In genomic region chr14:91870001-91870400, GRCh38 we compare ENCODE assay signal across 8 cellular contexts. TPM values are rescaled to one million over a fixed set of nuclear protein-coding genes. Genes with fewer than 3 reads are reported as not detected.
A peak's percentile ranks its signal among the peaks of the same experiment; 100 is the strongest.
DNase-seq lines count a peak whose midpoint lies in the region; ATAC-seq and TF ChIP-seq lines count a peak whose summit lies in the region.

No MANE protein-coding gene starts in this region.

- H3K36me3 ChIP-seq in GM23338 (ENCODE audit: insufficient read depth) (no peaks in the 10 kb centered on the region), BE2C (no peaks in the 10 kb centered on the region), GM23248 (ENCODE audit: low read depth) (peaks cover 10% of the 10 kb centered on the region; the same call in 1 of the 2 replicates)

- ATAC-seq in GM23338 = no peak

- peaks cover 8% of the 10 kb centered on the region; the same call in 2 of the 3 replicates for H3K9me3 Mint-ChIP-seq in GM23338
- no peaks in the 10 kb centered on the region for H3K9me3 Mint-ChIP-seq in activated CD4-positive, alpha-beta T cell treated with anti-CD3 and anti-CD28 coated beads, Interleukin-2, amount 10 ng/mL, durations not matched to agents 7 days and 5 days

- peaks cover 19% of the 10 kb centered on the region for H3K4me1 Mint-ChIP-seq in GM23338
- H3K4me1 Mint-ChIP-seq in activated CD4-positive, alpha-beta T cell treated with anti-CD3 and anti-CD28 coated beads, Interleukin-2, amount 10 ng/mL, durations not matched to agents 7 days and 5 days = peaks cover 77% of the 10 kb centered on the region

- H3K36me3 Mint-ChIP-seq in GM23338 (ENCODE audit: low read depth) = no peaks in the 10 kb centered on the region
- H3K36me3 Mint-ChIP-seq in activated CD4-positive, alpha-beta T cell treated with anti-CD3 and anti-CD28 coated beads, Interleukin-2, amount 10 ng/mL, durations not matched to agents 7 days and 5 days (ENCODE audit: low read depth) = peaks cover 23% of the 10 kb centered on the region

- H4K20me1 ChIP-seq in GM23338 (replicated peaks; ENCODE audit: insufficient read depth) = no peaks in the 10 kb centered on the region
- no peaks in the 10 kb centered on the region for H4K20me1 ChIP-seq in GM23248 (ENCODE audit: insufficient read depth)

- H3K4me3 Mint-ChIP-seq in GM23338 = no peak overlapping the region
- H3K4me3 Mint-ChIP-seq in activated CD4-positive, alpha-beta T cell treated with anti-CD3 and anti-CD28 coated beads, Interleukin-2, amount 10 ng/mL, durations not matched to agents 7 days and 5 days = peak overlapping the region; percentile 63

- no peaks in the 10 kb centered on the region for H3K9me3 ChIP-seq in BE2C
- H3K9me3 ChIP-seq in GM23248 (ENCODE audit: low read depth) = no peaks in the 10 kb centered on the region

- 85 to 86% methylated on average over 16 of the region's 16 CpGs for WGBS in GM23248 (ENCODE audit: low coverage in 1 of 2, low lambda C conversion rate in 2 of 2, missing lambda C conversion rate in 2 of 2), 2 experiments

- no peak overlapping the region for H2AFZ ChIP-seq in GM23338
- H2AFZ ChIP-seq in GM23248 = no peak overlapping the region

- in situ Hi-C loops in GM23248 (cut with MboI) = no loop called here

- H3K27ac ChIP-seq in GM23338 (ENCODE audit: low read depth) (0 out of 2 replicates have a peak overlapping the region, but pooled peaks have one; percentile 20), GM23248 (no peak overlapping the region)

- no peak for DNase-seq in GM23338 (ENCODE audit: low spot score)
- DNase-seq in activated CD4-positive, alpha-beta T cell treated with anti-CD3 and anti-CD28 coated beads, Interleukin-2, amount 10 ng/mL, durations not matched to agents 7 days and 5 days = peak; percentile 76
- DNase-seq in effector CD4-positive, alpha-beta T cell = peak; percentile 75
- peak; percentile 52 for DNase-seq in stimulated activated CD4-positive, alpha-beta T cell treated with anti-CD3 and anti-CD28 coated beads, Interleukin-4, amount 100 ng/mL, for 1 hour
- no peak for DNase-seq in NCI-H446 (lab: John Stamatoyannopoulos, UW)
- no peak for DNase-seq in BE2C
- no peak for DNase-seq in GM23248
- no peak for DNase-seq in putamen (ENCODE audit: low spot score)

- no peaks in the 10 kb centered on the region for H3K9me2 ChIP-seq in GM23338 (ENCODE audit: insufficient read depth)
- no peaks in the 10 kb centered on the region for H3K9me2 ChIP-seq in GM23248 (ENCODE audit: insufficient read depth)

- no peak overlapping the region for H3K27ac Mint-ChIP-seq in GM23338
- peak overlapping the region; percentile 97 for H3K27ac Mint-ChIP-seq in activated CD4-positive, alpha-beta T cell treated with anti-CD3 and anti-CD28 coated beads, Interleukin-2, amount 10 ng/mL, durations not matched to agents 7 days and 5 days

- H3K4me2 ChIP-seq in GM23338 (0 out of 2 replicates have a peak overlapping the region, but pooled peaks have one; percentile 20), GM23248 (ENCODE audit: unreplicated experiment) (no peak overlapping the region)

- H3K79me2 ChIP-seq in GM23338 (replicated peaks; ENCODE audit: insufficient read depth) (no peaks in the 10 kb centered on the region), GM23248 (ENCODE audit: insufficient read depth) (no peaks in the 10 kb centered on the region)

- H3K4me1 ChIP-seq in GM23338 (ENCODE audit: insufficient read depth) (peaks cover 10% of the 10 kb centered on the region), BE2C (no peaks in the 10 kb centered on the region), GM23248 (ENCODE audit: insufficient read depth) (peaks cover 2% of the 10 kb centered on the region; the same call in 1 of the 2 replicates)

- no peak overlapping the region for H3K4me3 ChIP-seq in GM23338
- H3K4me3 ChIP-seq in BE2C (ENCODE audit: low read depth, low read length) = no peak overlapping the region
- no peak overlapping the region for H3K4me3 ChIP-seq in GM23248

- POLR2A ChIA-PET in activated CD4-positive, alpha-beta T cell treated with anti-CD3 and anti-CD28 coated beads, Interleukin-2, amount 10 ng/mL, durations not matched to agents 7 days and 5 days (lab: Charles Lee) = no interaction called here

- CTCF ChIA-PET in activated CD4-positive, alpha-beta T cell treated with anti-CD3 and anti-CD28 coated beads, Interleukin-2, amount 10 ng/mL, durations not matched to agents 7 days and 5 days (lab: Charles Lee) = interaction anchor here (0.6 to 1.8 kb wide), 2 partner anchors 10 to 12 kb away, joined by 3 to 4 read pairs; no protein-coding TSS in a partner anchor

- no peak overlapping the region for H3K9ac ChIP-seq in GM23248

- TF ChIP-seq CTCF in GM23338 (conservative IDR thresholded peaks at IDR 0.05; ENCODE audit: low read depth in 2 of 2) (no peak), BE2C (IDR thresholded peaks at IDR 0.05; ENCODE audit: low read depth, low read length) (no peak)

- no peaks in the 10 kb centered on the region for H3F3A ChIP-seq in GM23338 (replicated peaks; ENCODE audit: low read depth)
- H3F3A ChIP-seq in GM23248 (ENCODE audit: insufficient read depth) = no peaks in the 10 kb centered on the region

- H3K27me3 Mint-ChIP-seq in GM23338 (ENCODE audit: insufficient read depth, low read depth, poor library complexity) = peaks cover 2% of the 10 kb centered on the region
- no peaks in the 10 kb centered on the region for H3K27me3 Mint-ChIP-seq in activated CD4-positive, alpha-beta T cell treated with anti-CD3 and anti-CD28 coated beads, Interleukin-2, amount 10 ng/mL, durations not matched to agents 7 days and 5 days

- H3K27me3 ChIP-seq in GM23338 (ENCODE audit: insufficient read depth) (no peaks in the 10 kb centered on the region), BE2C (peaks cover 24% of the 10 kb centered on the region), GM23248 (replicated peaks; ENCODE audit: insufficient read depth) (no peaks in the 10 kb centered on the region)

TF ChIP-seq in GM23338, 12 proteins besides CTCF, POLR2A, EP300 and RAD21:
- TF ChIP-seq POLR2AphosphoS5 (IDR thresholded peaks at IDR 0.05; ENCODE audit: low read depth) = no peak
- TF ChIP-seq ETS1 (IDR thresholded peaks at IDR 0.05) = no peak
- TF ChIP-seq ZNF331 (CRISPR knock-in tag; IDR thresholded peaks at IDR 0.05; ENCODE audit: low read depth) = no peak
- TF ChIP-seq NANOG (IDR thresholded peaks at IDR 0.05; ENCODE audit: borderline replicate concordance) = no peak
- no peak for TF ChIP-seq STAT1 (IDR thresholded peaks at IDR 0.05; ENCODE audit: unreplicated experiment)
- no peak for TF ChIP-seq REST (IDR thresholded peaks at IDR 0.05; ENCODE audit: unreplicated experiment)

RNA-seq across cellular contexts. Expression of gene TC2N, which starts 2.7 kb away (rescaled TPM):
- 35.0 and 42.1 TPM in 2 replicates for total RNA-seq in GM23338 (2014; rRNA removed; shearing (Covaris generic))
- polyA plus RNA-seq in GM23338 (2016; fragmentation: Nextera tagmentation; extraction: Ambion mirVana) (10.0 and 10.9 TPM in 2 replicates), GM23248 (2016; fragmentation: Nextera tagmentation; extraction: Ambion mirVana) (0.34 and 0.77 TPM in 2 replicates)
- total RNA-seq in activated CD4-positive, alpha-beta T cell treated with anti-CD3 and anti-CD28 coated beads, Interleukin-2, amount 10 ng/mL, durations not matched to agents 7 days and 5 days = 100 to 1,000 TPM; 196 to 216 TPM
- not detected for polyA plus RNA-seq in BE2C (2012; ENCODE audit: insufficient read depth, insufficient read length, low read depth)
- total RNA-seq in GM23248 (2014; rRNA removed; shearing (Covaris generic)) = under 0.01 and 0.65 TPM in 2 replicates

Comparison
In these comparisons a context has a peak if more than half of its experiments do, and no peak if none do; other contexts are left out.
1. DNase-seq: peak in activated CD4-positive, alpha-beta T cell treated with anti-CD3 and anti-CD28 coated beads, Interleukin-2, amount 10 ng/mL, durations not matched to agents 7 days and 5 days (single experiment), effector CD4-positive, alpha-beta T cell (single experiment) and stimulated activated CD4-positive, alpha-beta T cell treated with anti-CD3 and anti-CD28 coated beads, Interleukin-4, amount 100 ng/mL, for 1 hour (single experiment); none in GM23338 (single experiment), NCI-H446 (0 of 2), BE2C (single experiment), GM23248 (single experiment) and putamen (single experiment).
2. RNA of gene TC2N, which starts 2.7 kb away (total RNA-seq): 196 to 216 TPM in activated CD4-positive, alpha-beta T cell treated with anti-CD3 and anti-CD28 coated beads, Interleukin-2, amount 10 ng/mL, durations not matched to agents 7 days and 5 days and 35.0 to 42.1 TPM in GM23338; under 0.01 to 0.65 TPM in GM23248; every median in the first group is over 10 times any median in the second.